ENCODE assay signal across 9 cellular contexts in the genomic region with DNA sequence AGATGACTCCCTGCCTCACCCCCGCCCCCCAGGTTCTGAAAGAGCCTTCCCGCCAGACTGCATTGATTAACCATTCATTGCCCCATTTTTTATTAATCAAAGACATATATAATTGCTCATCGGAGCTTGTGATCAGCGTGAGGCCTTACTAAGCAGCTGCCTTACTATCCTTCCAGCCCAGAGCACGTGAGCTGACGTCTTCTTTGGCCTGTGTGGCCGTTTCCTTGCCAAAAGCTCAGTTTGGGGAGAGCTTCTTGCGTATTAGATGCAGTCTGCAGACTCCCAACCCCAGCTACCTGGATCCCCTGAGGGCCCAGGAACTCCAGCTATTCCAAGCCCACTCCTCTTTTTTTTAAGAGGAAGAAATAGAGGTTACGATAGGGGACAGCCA. TPM values are rescaled to one million over a fixed set of nuclear protein-coding genes. Genes with fewer than 3 reads are reported as not detected.
DNase-seq lines count a peak whose midpoint lies in the region; ATAC-seq and TF ChIP-seq lines count a peak whose summit lies in the region.
"Had no signal": no experiment of that assay in that cellular context is flagged by ENCODE, and none has a peak within 500 bp of the region (broad histone marks: within the 10 kb centered on the region; RNA-seq: fewer than 3 reads in every experiment).

No MANE protein-coding gene starts in this region.

- H3K36me3 ChIP-seq in Loucy (ENCODE audit: insufficient read depth, low read length) (peaks cover 19% of the 10 kb centered on the region; the same call in 1 of the 2 replicates), lung (ENCODE audit: control insufficient read depth in 2 of 2, insufficient read depth in 2 of 2, low read length in 2 of 2) (peaks cover 0 to 5% of the 10 kb centered on the region in 2 donors)

- BruUV-seq in MCF 10A (replicated peaks; lab: Mats Ljungman, UMichigan) = no TSS peak

- H3K27me3 ChIP-seq in Loucy (ENCODE audit: insufficient read depth, low read length, poor library complexity, severe bottlenecking) = no peaks in the 10 kb centered on the region
- no peaks in the 10 kb centered on the region for H3K27me3 ChIP-seq in lung (ENCODE audit: control insufficient read depth, insufficient read depth)

- TF ChIP-seq CTCF in Loucy (conservative IDR thresholded peaks at IDR 0.05; ENCODE audit: low read length) (no peak), MCF 10A (IDR thresholded peaks at IDR 0.05; ENCODE audit: unreplicated experiment) (no peak), lung (IDR thresholded peaks at IDR 0.05; ENCODE audit: control extremely low read depth, extremely low read depth) (no peak)

- no peaks in the 10 kb centered on the region for H3K9me2 ChIP-seq in Loucy (replicated peaks; ENCODE audit: low read depth, low read length)

- CTCF ChIA-PET in MCF 10A (lab: Yijun Ruan, JAX) = interaction anchor here (0.6 to 1.6 kb wide), 10 partner anchors 10 to 1232 kb away, joined by 3 to 14 read pairs (median 4); a partner anchor contains a TSS

- H3K36me3 Mint-ChIP-seq in MCF 10A (ENCODE audit: insufficient read depth, unreplicated experiment) = peaks cover 21% of the 10 kb centered on the region

- H4K20me1 ChIP-seq in Loucy (ENCODE audit: insufficient read depth, low read length, poor library complexity, severe bottlenecking) = peaks cover 22% of the 10 kb centered on the region

- no peaks in the 10 kb centered on the region for H3K27me3 Mint-ChIP-seq in MCF 10A (ENCODE audit: insufficient read depth, unreplicated experiment)

- peaks cover 35% of the 10 kb centered on the region for H3K79me2 ChIP-seq in Loucy (ENCODE audit: insufficient read depth, low read length)

- no peak for TF ChIP-seq POLR2A in GM18505 (IDR thresholded peaks at IDR 0.05; ENCODE audit: borderline replicate concordance, extremely low read depth, insufficient read depth, insufficient read length)

- no peaks in the 10 kb centered on the region for H3K9me3 ChIP-seq in Loucy (ENCODE audit: insufficient read depth, low read depth, low read length)
- no peaks in the 10 kb centered on the region for H3K9me3 ChIP-seq in lung (ENCODE audit: control insufficient read depth in 2 of 2, insufficient read depth in 1 of 2, low read length in 1 of 2)

- ATAC-seq in lung (ENCODE audit: insufficient read depth, low FRiP score) (no peak), GM18861 (IDR thresholded peaks at IDR 0.05; ENCODE audit: unreplicated experiment) (no peak), GM18505 (IDR thresholded peaks at IDR 0.05; ENCODE audit: unreplicated experiment) (no peak)

- peaks cover 10% of the 10 kb centered on the region for H3F3A ChIP-seq in Loucy (ENCODE audit: low read depth)

- H3K4me1 ChIP-seq in Loucy (ENCODE audit: insufficient read depth, low read length, poor library complexity, severe bottlenecking) (peaks cover 58% of the 10 kb centered on the region), lung (ENCODE audit: control insufficient read depth in 2 of 2, insufficient read depth in 2 of 2, low read length in 2 of 2) (peaks cover 7 to 40% of the 10 kb centered on the region in 2 donors)

- H3K4me3 ChIP-seq in Loucy (ENCODE audit: low read length, poor library complexity, severe bottlenecking) (peak overlapping the region; percentile 83), lung (no peak overlapping the region)

- POLR2A ChIA-PET in MCF 10A (lab: Yijun Ruan, JAX) = interaction anchor here (0.6 to 2.0 kb wide), 8 partner anchors 9 to 335 kb away, joined by 3 to 11 read pairs (median 4); a partner anchor contains a TSS

- H3K9me3 Mint-ChIP-seq in MCF 10A (ENCODE audit: unreplicated experiment) = no peaks in the 10 kb centered on the region

- H3K9ac ChIP-seq in Loucy (ENCODE audit: low read depth, low read length, poor library complexity, severe bottlenecking) = peak overlapping the region; percentile 98

- H3K27ac ChIP-seq in lung (ENCODE audit: low read depth in 1 of 2, low read length in 1 of 2) (peak overlapping the region; percentile 94 to 96), substantia nigra (ENCODE audit: low read depth, low read length, poor library complexity, severe bottlenecking) (peak overlapping the region; percentile 81)

- H3K27ac Mint-ChIP-seq in MCF 10A (ENCODE audit: low read depth, unreplicated experiment) = peak overlapping the region; percentile 98

- intact Hi-C loops in MCF 10A (cut with micrococcal nuclease) = no loop called here

- DNase-seq in MCF 10A (ENCODE audit: unreplicated experiment) (peak; percentile 66), lung (ENCODE audit: low spot score) (no peak), substantia nigra (lab: John Stamatoyannopoulos, UW) (peak in 27 of 49 donors; percentile 4 to 51 (median 31)), hepatic stellate cell (ENCODE audit: low spot score) (no peak), HUDEP-2 (lab: John Stamatoyannopoulos, UW; ENCODE audit: unreplicated experiment in 76 of 76) (no peak)

- peak overlapping the region; percentile 84 for H3K4me3 Mint-ChIP-seq in MCF 10A (ENCODE audit: unreplicated experiment)

- peak overlapping the region; percentile 96 for H3K4me2 ChIP-seq in Loucy (ENCODE audit: low read depth, low read length, poor library complexity, severe bottlenecking)

- H3K4me1 Mint-ChIP-seq in MCF 10A (ENCODE audit: insufficient read depth, unreplicated experiment) = peaks cover 43% of the 10 kb centered on the region

- WGBS in lung, 2 donors = 64 to 70% methylated on average over 9 of the region's 9 CpGs

- no peak overlapping the region for H2AFZ ChIP-seq in Loucy (ENCODE audit: low read length)

RNA-seq across cellular contexts. Expression of a gene that starts 0.8 kb away (rescaled TPM):
- 96.6 and 112 TPM in 2 replicates for total RNA-seq in MCF 10A (2022)
- total RNA-seq in lung = 100 to 1,000 TPM in 1 of 2 donors, 10 to 100 TPM in 1; 23.3 to 148 TPM
- 100 to 1,000 TPM in 1 of 2 donors, 10 to 100 TPM in 1; 61.4 to 155 TPM for polyA plus RNA-seq in lung

RNA-seq across cellular contexts. Expression of a gene that starts 32.6 kb away (rescaled TPM):
- total RNA-seq in MCF 10A (2022) (2.0 and 3.2 TPM in 2 replicates), lung (1 to 10 TPM in 1 of 2 donors, under 1 TPM in 1; 0.31 to 4.8 TPM)
- 1 to 10 TPM; 1.5 to 1.8 TPM for polyA plus RNA-seq in lung

RNA-seq across cellular contexts. Expression of a gene that starts 37.2 kb away (rescaled TPM):
- total RNA-seq in MCF 10A (2022) (0.25 TPM in 1 of 2 replicates, not detected in the other), lung (under 1 TPM; 0.68 to 0.71 TPM)
- 1 to 10 TPM in 1 of 2 donors, under 1 TPM in 1; 0.94 to 5.3 TPM for polyA plus RNA-seq in lung
- polyA plus RNA-seq: neural cell had no signal

RNA-seq across cellular contexts. Expression of a gene that starts 46.7 kb away (rescaled TPM):
- not detected in 2 replicates for total RNA-seq in MCF 10A (2022)
- 1 to 10 TPM in 1 of 2 donors, not detected in 1; 1.4 TPM for total RNA-seq in lung
- polyA plus RNA-seq in lung = under 1 TPM in 1 of 2 donors, not detected in 1; 0.63 TPM
- polyA plus RNA-seq: neural cell had no signal

Comparison
In these comparisons a context has a peak if more than half of its experiments do, and no peak if none do; other contexts are left out.
1. DNase-seq: peak in MCF 10A (single experiment) and substantia nigra (27 of 49); none in lung (single experiment), hepatic stellate cell (single experiment) and HUDEP-2 (0 of 76).